16 cellular contexts compared by ENCODE assay signal in the genomic region with DNA sequence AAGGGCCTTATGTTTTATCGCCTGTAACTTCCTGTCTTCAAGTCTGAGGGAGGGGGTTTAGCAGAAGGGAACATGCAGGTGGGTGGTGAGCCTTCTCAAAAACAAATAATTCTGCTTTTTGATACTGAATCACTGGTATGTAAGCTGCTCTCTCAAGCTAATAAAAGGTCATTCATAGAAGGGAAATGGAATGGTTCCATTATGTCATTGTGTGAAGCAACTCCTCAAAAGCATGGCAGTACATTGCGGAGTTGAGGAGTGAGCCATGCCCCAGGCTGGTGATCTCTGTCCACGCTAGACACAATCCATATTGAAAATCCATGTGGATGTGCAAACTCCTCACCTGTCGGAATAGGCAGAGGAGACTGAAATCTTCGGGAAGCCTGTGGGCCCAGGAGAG.
DNase-seq lines count a peak whose midpoint lies in the region; ATAC-seq and TF ChIP-seq lines count a peak whose summit lies in the region.
"Had no signal": no experiment of that assay in that cellular context is flagged by ENCODE, and none has a peak within 500 bp of the region (broad histone marks: within the 10 kb centered on the region; RNA-seq: fewer than 3 reads in every experiment).

No MANE protein-coding gene starts in this region.

- in situ Hi-C loops in G401 (cut with HindIII; ENCODE audit: low sequenced_read_pairs) = no loop called here

- H3K4me2 ChIP-seq in Loucy (ENCODE audit: low read depth, low read length, poor library complexity, severe bottlenecking) (peak overlapping the region; percentile 16), OCI-LY7 (ENCODE audit: low read length) (peak overlapping the region; percentile 51)
- H3K4me2 ChIP-seq: A549 had no signal

- H3K27me3 Mint-ChIP-seq in osteocyte (ENCODE audit: unreplicated experiment) = peaks cover 5% of the 10 kb centered on the region

- no peaks in the 10 kb centered on the region for H3K9me3 Mint-ChIP-seq in osteocyte (ENCODE audit: unreplicated experiment)
- H3K9me3 Mint-ChIP-seq: CD8-positive, alpha-beta memory T cell had no signal

- POLR2A ChIA-PET in OCI-LY7 (lab: Charles Lee) = interaction anchor here (0.9 to 1.7 kb wide), 5 partner anchors 9 to 643 kb away, joined by 3 to 6 read pairs (median 4); no protein-coding TSS in a partner anchor

- H3K4me1 Mint-ChIP-seq in osteocyte (ENCODE audit: unreplicated experiment) = no peaks in the 10 kb centered on the region

- H3K9me2 ChIP-seq in Loucy (replicated peaks; ENCODE audit: low read depth, low read length) (no peaks in the 10 kb centered on the region), OCI-LY7 (ENCODE audit: insufficient read depth, low read length) (no peaks in the 10 kb centered on the region)

- H3K9me3 ChIP-seq in Loucy (ENCODE audit: insufficient read depth, low read depth, low read length) = no peaks in the 10 kb centered on the region
- no peaks in the 10 kb centered on the region for H3K9me3 ChIP-seq in OCI-LY7 (ENCODE audit: low read length)
- H3K9me3 ChIP-seq: A549 had no signal

- H3K27ac ChIP-seq in OCI-LY7 (ENCODE audit: low read depth, low read length, poor library complexity, severe bottlenecking) = peak overlapping the region; percentile 19
- H3K27ac ChIP-seq: A549, GM23248 had no signal

- ATAC-seq in GM21737 (IDR thresholded peaks at IDR 0.05; ENCODE audit: unreplicated experiment) = no peak
- ATAC-seq: A549, K562 had no signal

- H3K36me3 Mint-ChIP-seq in osteocyte (ENCODE audit: unreplicated experiment) = no peaks in the 10 kb centered on the region
- H3K36me3 Mint-ChIP-seq: CD14-positive monocyte had no signal

- H3K4me3 ChIP-seq in Loucy (ENCODE audit: low read length, poor library complexity, severe bottlenecking) (no peak overlapping the region), OCI-LY7 (ENCODE audit: low read depth, low read length, poor library complexity, severe bottlenecking) (peak overlapping the region; percentile 12)
- H3K4me3 ChIP-seq: A549, GM23248, K562 had no signal

- H4K20me1 ChIP-seq in Loucy (ENCODE audit: insufficient read depth, low read length, poor library complexity, severe bottlenecking) (no peaks in the 10 kb centered on the region), OCI-LY7 (ENCODE audit: insufficient read depth, low read length) (no peaks in the 10 kb centered on the region)

- no peak overlapping the region for H3K27ac Mint-ChIP-seq in osteocyte (ENCODE audit: unreplicated experiment)

- CTCF ChIA-PET in OCI-LY7 (lab: Charles Lee; ENCODE audit: unreplicated experiment) = interaction anchor here (0.6 to 1.6 kb wide), 3 partner anchors 11 to 297 kb away, joined by 3 to 4 read pairs (median 3); no protein-coding TSS in a partner anchor

- H3K4me1 ChIP-seq in Loucy (ENCODE audit: insufficient read depth, low read length, poor library complexity, severe bottlenecking) (peaks cover 39% of the 10 kb centered on the region), OCI-LY7 (ENCODE audit: insufficient read depth, low read length, poor library complexity, severe bottlenecking) (peaks cover 28% of the 10 kb centered on the region)
- H3K4me1 ChIP-seq: A549 had no signal

- H3K4me3 Mint-ChIP-seq in osteocyte (ENCODE audit: unreplicated experiment) = no peak overlapping the region
- H3K4me3 Mint-ChIP-seq: CD14-positive monocyte; CD8-positive, alpha-beta memory T cell had no signal

- TF ChIP-seq CTCF in Loucy (conservative IDR thresholded peaks at IDR 0.05; ENCODE audit: low read length) (no peak), OCI-LY7 (conservative IDR thresholded peaks at IDR 0.05; ENCODE audit: low read length) (no peak), osteocyte (IDR thresholded peaks at IDR 0.05) (no peak)

- intact Hi-C loops in OCI-LY7 (cut with micrococcal nuclease; ENCODE audit: unreplicated experiment) = no loop called here

- no peaks in the 10 kb centered on the region for H3F3A ChIP-seq in Loucy (ENCODE audit: low read depth)

- no TSS peak for BruUV-seq in OCI-LY7 (replicated peaks; lab: Mats Ljungman, UMichigan)

- no peaks in the 10 kb centered on the region for H3K79me2 ChIP-seq in Loucy (ENCODE audit: insufficient read depth, low read length)
- no peaks in the 10 kb centered on the region for H3K79me2 ChIP-seq in OCI-LY7 (ENCODE audit: insufficient read depth, low read depth, low read length)

- no peak overlapping the region for H2AFZ ChIP-seq in Loucy (ENCODE audit: low read length)
- H2AFZ ChIP-seq in OCI-LY7 (ENCODE audit: low read length) = peak overlapping the region; percentile 55; the same call in 1 of the 2 replicates
- H2AFZ ChIP-seq: GM23248 had no signal

- DNase-seq in CD1c-positive myeloid dendritic cell (ENCODE audit: extremely low spot score) (peak; percentile 56), COLO829 (ENCODE audit: low spot score) (peak; percentile 70), OCI-LY7 (ENCODE audit: low spot score) (peak; percentile 58), G401 (ENCODE audit: low spot score) (no peak), NCI-H1694 (lab: John Stamatoyannopoulos, UW) (no peak), osteocyte (ENCODE audit: extremely low spot score, unreplicated experiment) (no peak)
- DNase-seq: CD8-positive, alpha-beta memory T cell; DMS53; EL; GDM1; GM23248 had no signal

- H3K36me3 ChIP-seq in Loucy (ENCODE audit: insufficient read depth, low read length) (no peaks in the 10 kb centered on the region), OCI-LY7 (ENCODE audit: insufficient read depth, low read length) (no peaks in the 10 kb centered on the region)

- H3K27me3 ChIP-seq in Loucy (ENCODE audit: insufficient read depth, low read length, poor library complexity, severe bottlenecking) = no peaks in the 10 kb centered on the region

- no peak overlapping the region for H3K9ac ChIP-seq in Loucy (ENCODE audit: low read depth, low read length, poor library complexity, severe bottlenecking)
- H3K9ac ChIP-seq: GM23248 had no signal

Comparison
In these comparisons a context has a peak if more than half of its experiments do, and no peak if none do; other contexts are left out.
1. DNase-seq: peak in CD1c-positive myeloid dendritic cell (single experiment), COLO829 (single experiment) and OCI-LY7 (single experiment); none in G401 (single experiment), NCI-H1694 (single experiment) and osteocyte (single experiment).